In genomic region chr4:158171456-158171790, GRCh38 we compare ENCODE assay signal across 8 cellular contexts. TPM values are rescaled to one million over a fixed set of nuclear protein-coding genes. Genes with fewer than 3 reads are reported as not detected.
DNase-seq lines count a peak whose midpoint lies in the region; ATAC-seq, FAIRE-seq and TF ChIP-seq lines count a peak whose summit lies in the region.

No MANE protein-coding gene starts in this region.

- BruUV-seq in A673 (replicated peaks; lab: Mats Ljungman, UMichigan) = no TSS peak

- H3K27ac ChIP-seq in lung (ENCODE audit: low read depth in 1 of 2, low read length in 1 of 2) (peak overlapping the region; percentile 23 to 78), spleen (peak overlapping the region in 7 of 8 donors; percentile 59 to 81 (median 75)), A673 (ENCODE audit: low read depth, low read length, poor library complexity, severe bottlenecking) (no peak overlapping the region)

- H3K36me3 ChIP-seq in lung (ENCODE audit: control insufficient read depth in 2 of 2, insufficient read depth in 2 of 2, low read length in 2 of 2) (no peaks in the 10 kb centered on the region), spleen (no peaks in the 10 kb centered on the region), A673 (ENCODE audit: insufficient read depth, low read length, poor library complexity, severe bottlenecking) (no peaks in the 10 kb centered on the region)

- DNase-seq in HFF-Myc (ENCODE audit: extremely low read depth, low read depth) = no peak
- no peak for DNase-seq in choroid plexus epithelial cell (ENCODE audit: low read depth)
- no peak for DNase-seq in lung (ENCODE audit: low spot score)
- DNase-seq in spleen = no peak
- no peak for DNase-seq in A673 (ENCODE audit: low spot score)
- DNase-seq in retina = no peak
- no peak for DNase-seq in HTR-8/SVneo (ENCODE audit: insufficient read length, low spot score)

- ATAC-seq in lung (ENCODE audit: insufficient read depth, low FRiP score) (no peak), HG02981 (IDR thresholded peaks at IDR 0.05; ENCODE audit: unreplicated experiment) (no peak)

- H3K9me3 ChIP-seq in lung (ENCODE audit: control insufficient read depth in 2 of 2, insufficient read depth in 1 of 2, low read length in 1 of 2) = no peaks in the 10 kb centered on the region
- no peaks in the 10 kb centered on the region for H3K9me3 ChIP-seq in spleen
- H3K9me3 ChIP-seq in A673 (ENCODE audit: low read depth, low read length, poor library complexity, severe bottlenecking) = no peaks in the 10 kb centered on the region

- H3K4me3 ChIP-seq in HFF-Myc (replicated peaks; ENCODE audit: low read depth, low read length) (peak overlapping the region; percentile 47), choroid plexus epithelial cell (ENCODE audit: low read depth, low read length) (peak overlapping the region; percentile 59), lung (peak overlapping the region; percentile 2), spleen (peak overlapping the region; percentile 13 to 69 (median 42)), A673 (ENCODE audit: low read depth, low read length, poor library complexity, severe bottlenecking) (no peak overlapping the region)

- POLR2A ChIA-PET in A673 (lab: Charles Lee; ENCODE audit: low non-redundant PET) = no interaction called here

- WGBS in lung, 2 donors = 10 to 15% methylated on average over 6 of the region's 6 CpGs
- 1 to 8% (median 1%) methylated on average over 6 of the region's 6 CpGs for WGBS in spleen, 5 donors

- H3K27me3 ChIP-seq in lung (ENCODE audit: control insufficient read depth, insufficient read depth) (no peaks in the 10 kb centered on the region), spleen (replicated peaks in 1 of 7) (peaks cover 0 to 29% (median 11%) of the 10 kb centered on the region in 7 donors), A673 (replicated peaks; ENCODE audit: insufficient read depth, low read depth, low read length, poor library complexity) (no peaks in the 10 kb centered on the region)

- TF ChIP-seq POLR2A in spleen (IDR thresholded peaks at IDR 0.05) = no peak

- CTCF ChIA-PET in A673 (lab: Charles Lee) = interaction anchor here (0.6 to 1.0 kb wide), 2 partner anchors 84 to 953 kb away, joined by 3 to 4 read pairs; no protein-coding TSS in a partner anchor

- TF ChIP-seq CTCF in HFF-Myc (IDR thresholded peaks at IDR 0.05; ENCODE audit: low read depth, low read length, missing control alignments) (no peak), choroid plexus epithelial cell (conservative IDR thresholded peaks at IDR 0.05; ENCODE audit: low read depth, low read length) (no peak), lung (IDR thresholded peaks at IDR 0.05; ENCODE audit: control extremely low read depth, extremely low read depth) (no peak), spleen (IDR thresholded peaks at IDR 0.05 in 8 of 11, conservative IDR thresholded peaks at IDR 0.05 in 3 of 11) (no peak), A673 (conservative IDR thresholded peaks at IDR 0.05; ENCODE audit: low read depth, low read length) (no peak)

- intact Hi-C loops in spleen (cut with DNase I; ENCODE audit: low total_unique reads) = loop anchor here (10.0 kb wide), 1 partner anchor 177 kb away; no protein-coding TSS in a partner anchor
- intact Hi-C loops in A673 (cut with micrococcal nuclease; ENCODE audit: unreplicated experiment) = loop anchor here (5.0 kb wide), 2 partner anchors 954 to 1694 kb away; no protein-coding TSS in a partner anchor

- H3K4me1 ChIP-seq in lung (ENCODE audit: control insufficient read depth in 2 of 2, insufficient read depth in 2 of 2, low read length in 2 of 2) = peaks cover 9 to 19% of the 10 kb centered on the region in 2 donors
- H3K4me1 ChIP-seq in spleen = peaks cover 0 to 64% (median 14%) of the 10 kb centered on the region in 6 donors
- H3K4me1 ChIP-seq in A673 (ENCODE audit: insufficient read depth, low read length, poor library complexity, severe bottlenecking) = peaks cover 19% of the 10 kb centered on the region

- no peak for FAIRE-seq in HTR-8/SVneo (lab: Jason Lieb, UNC)

RNA-seq across cellular contexts. Expression of gene GASK1B, which starts 1.4 kb away (rescaled TPM):
- 10 to 100 TPM; 33.0 to 36.6 TPM for total RNA-seq in lung
- polyA plus RNA-seq in lung = 10 to 100 TPM in 1 of 2 donors, 1 to 10 TPM in 1; 3.2 to 27.4 TPM
- total RNA-seq in spleen = 10 to 100 TPM; 22.0 to 51.3 (median 33.1) TPM
- 1 to 10 TPM; 2.9 to 5.3 (median 3.0) TPM for polyA plus RNA-seq in spleen
- total RNA-seq in A673 (2021) = 3.1 and 3.8 TPM in 2 replicates

RNA-seq across cellular contexts. Expression of gene TMEM144, which starts 38.9 kb away (rescaled TPM):
- total RNA-seq in lung (10 to 100 TPM; 16.4 to 17.3 TPM), spleen (10 to 100 TPM in 2 of 7 donors, 1 to 10 TPM in 5; 3.5 to 21.3 (median 7.9) TPM), A673 (2021) (2.2 and 4.0 TPM in 2 replicates)
- polyA plus RNA-seq in lung (1 to 10 TPM; 3.7 to 6.7 TPM), spleen (1 to 10 TPM in 2 of 3 donors, under 1 TPM in 1; 0.56 to 1.9 (median 1.5) TPM)
